Comparison of ENCODE assay signal across 12 cellular contexts in genomic region chr11:110524227-110524626, GRCh38.
DNase-seq lines count a peak whose midpoint lies in the region; ATAC-seq lines count a peak whose summit lies in the region.
"Had no signal": no experiment of that assay in that cellular context is flagged by ENCODE, and none has a peak within 500 bp of the region (broad histone marks: within the 10 kb centered on the region; RNA-seq: fewer than 3 reads in every experiment).

No MANE protein-coding gene starts in this region.

- no peak overlapping the region for H3K4me3 ChIP-seq in ACC112 (ENCODE audit: low read depth, low read length)
- H3K4me3 ChIP-seq: colonic mucosa, right atrium auricular region had no signal

- H3K4me1 ChIP-seq in ACC112 (ENCODE audit: control insufficient read depth, insufficient read depth, low read length, unreplicated experiment), result peaks cover 22% of the 10 kb centered on the region
- H3K4me1 ChIP-seq: colonic mucosa, right atrium auricular region had no signal

- H3K36me3 ChIP-seq in ACC112 (ENCODE audit: insufficient read depth, low read length), result no peaks in the 10 kb centered on the region
- H3K36me3 ChIP-seq: colonic mucosa, right atrium auricular region had no signal

- H2AFZ ChIP-seq in ACC112 (ENCODE audit: low read length, unreplicated experiment), result peak overlapping the region; percentile 48

- H3K27ac ChIP-seq in ACC112 (ENCODE audit: low read depth, low read length), result peak overlapping the region; percentile 33; the same call in 1 of the 2 replicates
- H3K27ac ChIP-seq: colonic mucosa, right atrium auricular region had no signal

- no peaks in the 10 kb centered on the region for H3K79me2 ChIP-seq in ACC112 (ENCODE audit: control insufficient read depth, insufficient read depth, low read length, unreplicated experiment)

- no peaks in the 10 kb centered on the region for H3K27me3 ChIP-seq in ACC112 (ENCODE audit: insufficient read depth, low read length)
- H3K27me3 ChIP-seq: colonic mucosa, right atrium auricular region had no signal

- DNase-seq in GM04504 (ENCODE audit: low read depth), result peak; percentile 79
- DNase-seq in astrocyte of the hippocampus (ENCODE audit: low read depth, low spot score), result peak; percentile 47
- DNase-seq in glomerular visceral epithelial cell (ENCODE audit: extremely low spot score), result peak; percentile 30
- no peak for DNase-seq in HT-29 (ENCODE audit: low spot score)
- no peak for DNase-seq in NOMO-1 (lab: John Stamatoyannopoulos, UW; ENCODE audit: unreplicated experiment in 2 of 2)
- DNase-seq: colonic mucosa, MM.1S, NCI-H524 treated with DMSO at 0.1 percent for 48 hours had no signal

- no peak for ATAC-seq in GM18858 (IDR thresholded peaks at IDR 0.05; ENCODE audit: unreplicated experiment)
- ATAC-seq in GM18861 (IDR thresholded peaks at IDR 0.05; ENCODE audit: unreplicated experiment), result no peak

Comparison
In these comparisons a context has a peak if more than half of its experiments do, and no peak if none do; other contexts are left out.
1. DNase-seq: peak in GM04504 (single experiment), astrocyte of the hippocampus (single experiment) and glomerular visceral epithelial cell (single experiment); none in HT-29 (single experiment) and NOMO-1 (0 of 2).